15 cellular contexts compared by ENCODE assay signal in genomic region chr13:76856141-76856571, GRCh38. TPM values are rescaled to one million over a fixed set of nuclear protein-coding genes. Genes with fewer than 3 reads are reported as not detected.
DNase-seq lines count a peak whose midpoint lies in the region; ATAC-seq, FAIRE-seq and TF ChIP-seq lines count a peak whose summit lies in the region.
"Had no signal": no experiment of that assay in that cellular context is flagged by ENCODE, and none has a peak within 500 bp of the region (broad histone marks: within the 10 kb centered on the region; RNA-seq: fewer than 3 reads in every experiment).

No MANE protein-coding gene starts in this region.

- no peaks in the 10 kb centered on the region for H3K9me1 ChIP-seq in keratinocyte (ENCODE audit: control insufficient read depth, extremely low read depth, insufficient read depth, low read length)

- H3K27me3 ChIP-seq in keratinocyte (ENCODE audit: control insufficient read depth, extremely low read depth, insufficient read depth, low read length) = no peaks in the 10 kb centered on the region
- H3K27me3 ChIP-seq: esophagus muscularis mucosa had no signal

- no peaks in the 10 kb centered on the region for H3K9me3 ChIP-seq in keratinocyte (ENCODE audit: control insufficient read depth, low read depth, low read length)
- H3K9me3 ChIP-seq: esophagus muscularis mucosa, psoas muscle had no signal

- DNase-seq in AG08395 (ENCODE audit: low spot score) (peak; percentile 14), HFF-Myc (ENCODE audit: extremely low read depth, low read depth) (peak; percentile 20), amniotic epithelial cell (ENCODE audit: low read depth) (peak; percentile 82), keratinocyte (ENCODE audit: low read depth, low spot score) (peak; percentile 90), inferior parietal cortex (ENCODE audit: extremely low spot score) (no peak), putamen (ENCODE audit: low spot score) (no peak)
- DNase-seq: activated CD8-positive, alpha-beta memory T cell treated with anti-CD3 and anti-CD28 coated beads for 24 hours; amniotic stem cell; CD4-positive, alpha-beta memory T cell; NCI-H524 treated with DMSO at 0.1 percent for 48 hours; psoas muscle; T-cell had no signal

- H4K20me1 ChIP-seq in keratinocyte (ENCODE audit: control insufficient read depth, extremely low read depth, insufficient read depth, low read length) = no peaks in the 10 kb centered on the region

- peak overlapping the region; percentile 56 for H2AFZ ChIP-seq in keratinocyte (ENCODE audit: control insufficient read depth, low read length)

- H3K4me1 ChIP-seq in keratinocyte (ENCODE audit: control insufficient read depth, extremely low read depth, insufficient read depth, low read length) = peaks cover 52% of the 10 kb centered on the region
- H3K4me1 ChIP-seq: psoas muscle had no signal

- no peak overlapping the region for H3K9ac ChIP-seq in keratinocyte (ENCODE audit: control insufficient read depth, extremely low read depth, insufficient read depth, low read length)

- peak overlapping the region; percentile 36 for H3K27ac ChIP-seq in keratinocyte (ENCODE audit: control insufficient read depth, insufficient read depth, low read length)
- H3K27ac ChIP-seq: esophagus muscularis mucosa, psoas muscle had no signal

- H3K4me2 ChIP-seq in keratinocyte (ENCODE audit: control insufficient read depth, extremely low read depth, insufficient read depth, low read depth, low read length) = peak overlapping the region; percentile 37

- no peaks in the 10 kb centered on the region for H3K79me2 ChIP-seq in keratinocyte (ENCODE audit: control insufficient read depth, insufficient read depth, low read length)

- H3K4me3 ChIP-seq in HFF-Myc (replicated peaks; ENCODE audit: low read depth, low read length) (no peak overlapping the region), keratinocyte (ENCODE audit: control insufficient read depth in 2 of 3, extremely low read depth in 1 of 3, insufficient read depth in 2 of 3, low read depth in 1 of 3, low read length in 3 of 3) (no peak overlapping the region)
- H3K4me3 ChIP-seq: psoas muscle had no signal

- H3K36me3 ChIP-seq in keratinocyte (ENCODE audit: control insufficient read depth in 2 of 2, extremely low read depth in 1 of 2, insufficient read depth in 2 of 2, low read length in 2 of 2) = no peaks in the 10 kb centered on the region
- H3K36me3 ChIP-seq: esophagus muscularis mucosa had no signal

- ATAC-seq in HG02981 (IDR thresholded peaks at IDR 0.05; ENCODE audit: unreplicated experiment) (no peak), GM21390 (IDR thresholded peaks at IDR 0.05; ENCODE audit: unreplicated experiment) (no peak)
- ATAC-seq: T-cell had no signal

- dilution Hi-C loops in keratinocyte (cut with MboI; ENCODE audit: extremely low pct_ligation_motif_present, low sequenced_read_pairs) = no loop called here

- peak; percentile 91 for FAIRE-seq in keratinocyte (lab: Jason Lieb, UNC)

- TF ChIP-seq CTCF in HFF-Myc (IDR thresholded peaks at IDR 0.05; ENCODE audit: low read depth, low read length, missing control alignments) (no peak), keratinocyte (optimal IDR thresholded peaks at IDR 0.05 in 1 of 3, IDR thresholded peaks at IDR 0.05 in 1 of 3, conservative IDR thresholded peaks at IDR 0.05 in 1 of 3; ENCODE audit: extremely low read depth in 1 of 3, insufficient read depth in 2 of 3, low read length in 3 of 3) (no peak)

RNA-seq across cellular contexts. Expression of gene KCTD12, which starts 30.0 kb away (rescaled TPM):
- 8.9 to 18.9 TPM (median 18.2 TPM) in 3 replicates for polyA plus RNA-seq in keratinocyte
- polyA plus RNA-seq in keratinocyte (2011; ENCODE audit: low read depth) = 2.1 TPM
- 14.5 and 22.9 TPM in 2 replicates for polyA plus RNA-seq in keratinocyte (2011; cell fraction: cytosol; rRNA removed)
- polyA plus RNA-seq in keratinocyte (2011; cell fraction: nucleus; rRNA removed) = 15.1 and 18.9 TPM in 2 replicates
- 6.3 and 28.6 TPM in 2 replicates for polyA plus RNA-seq in keratinocyte (2012; ENCODE audit: low replicate concordance)
- polyA minus RNA-seq in keratinocyte = 12.8 to 25.6 TPM (median 19.9 TPM) in 3 replicates
- 34.7 TPM for polyA minus RNA-seq in keratinocyte (2011; cell fraction: cytosol; rRNA and poly(A)+ RNA removed)
- 17.6 and 27.0 TPM in 2 replicates for polyA minus RNA-seq in keratinocyte (2011; cell fraction: nucleus; rRNA and poly(A)+ RNA removed)

Comparison
In these comparisons a context has a peak if more than half of its experiments do, and no peak if none do; other contexts are left out.
1. DNase-seq: peak in AG08395 (single experiment), HFF-Myc (single experiment), amniotic epithelial cell (single experiment) and keratinocyte (single experiment); none in inferior parietal cortex (single experiment) and putamen (single experiment).